Comparison of ENCODE assay signal across 10 cellular contexts in genomic region chr6:56046576-56046975, GRCh38.
A peak's percentile ranks its signal among the peaks of the same experiment; 100 is the strongest.
DNase-seq lines count a peak whose midpoint lies in the region; ATAC-seq and TF ChIP-seq lines count a peak whose summit lies in the region.
"Had no signal": no experiment of that assay in that cellular context is flagged by ENCODE, and none has a peak within 500 bp of the region (broad histone marks: within the 10 kb centered on the region; RNA-seq: fewer than 3 reads in every experiment).

No MANE protein-coding gene starts in this region.

- H3K4me1 ChIP-seq in BLaER1, result peaks cover 11% of the 10 kb centered on the region
- no peaks in the 10 kb centered on the region for H3K4me1 ChIP-seq in uterus

- no peaks in the 10 kb centered on the region for H4K20me1 ChIP-seq in BLaER1

- H3K9ac ChIP-seq in BLaER1, result no peak overlapping the region

- peak; percentile 73 to 78 for DNase-seq in Kasumi-1 (lab: John Stamatoyannopoulos, UW)
- peak; percentile 92 for DNase-seq in astrocyte of the spinal cord (ENCODE audit: low read depth, low spot score)
- peak; percentile 15 to 85 for DNase-seq in lower leg skin (ENCODE audit: low spot score in 2 of 2)
- no peak for DNase-seq in uterus
- DNase-seq in stimulated activated naive CD4-positive, alpha-beta T cell treated with Interleukin-2 at 50 U/mL for 16 hours (lab: John Stamatoyannopoulos, UW), result no peak
- DNase-seq in NCI-H2107 treated with DMSO at 0.1 percent for 48 hours (lab: John Stamatoyannopoulos, UW; ENCODE audit: unreplicated experiment), result no peak
- DNase-seq: activated naive CD4-positive, alpha-beta T cell treated with Interleukin-2 at 50 U/mL for 16 hours; NCI-H187 treated with DMSO at 0.1 percent for 48 hours had no signal

- TF ChIP-seq CTCF in astrocyte of the spinal cord (IDR thresholded peaks at IDR 0.05; ENCODE audit: low read depth, low read length) (no peak), lower leg skin (IDR thresholded peaks at IDR 0.05) (no peak), uterus (IDR thresholded peaks at IDR 0.05) (no peak)

- H3K4me3 ChIP-seq in BLaER1 (no peak overlapping the region), astrocyte of the spinal cord (ENCODE audit: low read depth, low read length) (no peak overlapping the region), lower leg skin (ENCODE audit: low read depth, poor library complexity, severe bottlenecking) (no peak overlapping the region), uterus (no peak overlapping the region)

- H3K36me3 ChIP-seq in BLaER1 (no peaks in the 10 kb centered on the region), uterus (no peaks in the 10 kb centered on the region)

- intact Hi-C loops in lower leg skin (cut with DNase I; ENCODE audit: low total_unique reads) (no loop called here), uterus (cut with DNase I; ENCODE audit: low total_unique reads) (no loop called here)

- WGBS in lower leg skin, 2 donors, result 51 to 59% methylated on average over 7 of the region's 7 CpGs

- in situ Hi-C loops in astrocyte of the spinal cord (cut with HindIII; ENCODE audit: low sequenced_read_pairs), result no loop called here

- H3K9me3 ChIP-seq in BLaER1 (no peaks in the 10 kb centered on the region), uterus (no peaks in the 10 kb centered on the region)

- no peak for TF ChIP-seq POLR2A in lower leg skin (IDR thresholded peaks at IDR 0.05)
- TF ChIP-seq POLR2A in uterus (IDR thresholded peaks at IDR 0.05), result no peak

- ATAC-seq in GM21381 (IDR thresholded peaks at IDR 0.05; ENCODE audit: unreplicated experiment), result no peak

- H3K27ac ChIP-seq in BLaER1 (no peak overlapping the region), uterus (no peak overlapping the region)

- peak overlapping the region; percentile 64 for H3K4me2 ChIP-seq in BLaER1

- no peaks in the 10 kb centered on the region for H3K27me3 ChIP-seq in BLaER1
- H3K27me3 ChIP-seq in uterus, result no peaks in the 10 kb centered on the region

Comparison
In these comparisons a context has a peak if more than half of its experiments do, and no peak if none do; other contexts are left out.
1. DNase-seq: peak in Kasumi-1 (2 of 2), astrocyte of the spinal cord (single experiment) and lower leg skin (2 of 2); none in uterus (0 of 2), stimulated activated naive CD4-positive, alpha-beta T cell treated with Interleukin-2 at 50 U/mL for 16 hours (single experiment) and NCI-H2107 treated with DMSO at 0.1 percent for 48 hours (single experiment).